1 cellular context compared by ENCODE assay signal in the genomic region with DNA sequence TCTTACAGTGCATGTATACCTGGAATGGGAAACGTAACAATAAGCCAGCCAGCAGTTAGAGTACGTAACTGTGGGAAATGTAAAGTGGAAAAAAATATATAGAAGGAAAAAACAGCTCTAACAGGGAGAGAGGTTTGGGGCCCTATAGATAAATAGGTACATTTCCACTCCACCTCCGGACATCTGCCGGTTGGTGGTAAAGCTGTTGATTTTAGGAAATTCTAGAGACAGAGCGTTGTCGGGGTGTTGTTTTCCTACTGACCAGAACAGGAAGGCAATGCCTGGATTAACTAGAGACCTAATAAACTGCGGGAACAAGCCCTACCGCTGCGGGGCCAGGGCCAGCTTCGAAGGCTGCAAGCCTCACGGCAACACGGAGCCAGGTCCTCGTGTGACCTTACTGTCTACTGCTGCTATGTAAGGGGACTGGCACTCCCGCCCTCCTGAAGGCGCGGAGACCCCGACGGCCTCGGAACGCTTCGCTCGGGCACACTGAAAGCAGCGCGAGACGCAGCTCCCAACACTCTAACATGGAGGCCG.
TF ChIP-seq lines count a peak whose summit lies in the region.

No MANE protein-coding gene starts in this region.

TF ChIP-seq in H1, 55 proteins besides CTCF, POLR2A, EP300 and RAD21:
- TF ChIP-seq POLR2AphosphoS5 (IDR thresholded peaks at IDR 0.05; ENCODE audit: low read depth, low read length), result peak; percentile 84
- TF ChIP-seq TEAD4 (IDR thresholded peaks at IDR 0.05; ENCODE audit: low read depth, low read length), result no peak
- TF ChIP-seq ASH2L (IDR thresholded peaks at IDR 0.05; ENCODE audit: low read length), result peak; percentile 58
- TF ChIP-seq, protein P1, sequence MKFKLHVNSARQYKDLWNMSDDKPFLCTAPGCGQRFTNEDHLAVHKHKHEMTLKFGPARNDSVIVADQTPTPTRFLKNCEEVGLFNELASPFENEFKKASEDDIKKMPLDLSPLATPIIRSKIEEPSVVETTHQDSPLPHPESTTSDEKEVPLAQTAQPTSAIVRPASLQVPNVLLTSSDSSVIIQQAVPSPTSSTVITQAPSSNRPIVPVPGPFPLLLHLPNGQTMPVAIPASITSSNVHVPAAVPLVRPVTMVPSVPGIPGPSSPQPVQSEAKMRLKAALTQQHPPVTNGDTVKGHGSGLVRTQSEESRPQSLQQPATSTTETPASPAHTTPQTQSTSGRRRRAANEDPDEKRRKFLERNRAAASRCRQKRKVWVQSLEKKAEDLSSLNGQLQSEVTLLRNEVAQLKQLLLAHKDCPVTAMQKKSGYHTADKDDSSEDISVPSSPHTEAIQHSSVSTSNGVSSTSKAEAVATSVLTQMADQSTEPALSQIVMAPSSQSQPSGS (IDR thresholded peaks at IDR 0.05; ENCODE audit: low read length), result peak; percentile 17; the same call in 1 of the 2 replicates
- TF ChIP-seq, protein P2, sequence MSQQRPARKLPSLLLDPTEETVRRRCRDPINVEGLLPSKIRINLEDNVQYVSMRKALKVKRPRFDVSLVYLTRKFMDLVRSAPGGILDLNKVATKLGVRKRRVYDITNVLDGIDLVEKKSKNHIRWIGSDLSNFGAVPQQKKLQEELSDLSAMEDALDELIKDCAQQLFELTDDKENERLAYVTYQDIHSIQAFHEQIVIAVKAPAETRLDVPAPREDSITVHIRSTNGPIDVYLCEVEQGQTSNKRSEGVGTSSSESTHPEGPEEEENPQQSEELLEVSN (IDR thresholded peaks at IDR 0.05), result peak; percentile 92
- peak; percentile 34; the same call in 1 of the 2 replicates for TF ChIP-seq RBBP5 (IDR thresholded peaks at IDR 0.05; ENCODE audit: borderline replicate concordance, low read depth, low read length)
- TF ChIP-seq TBP (IDR thresholded peaks at IDR 0.05; ENCODE audit: low read depth, low read length), result peak; percentile 40; the same call in 1 of the 2 replicates
- no peak for TF ChIP-seq JUND (IDR thresholded peaks at IDR 0.05; ENCODE audit: low read length)
- TF ChIP-seq, protein P3, sequence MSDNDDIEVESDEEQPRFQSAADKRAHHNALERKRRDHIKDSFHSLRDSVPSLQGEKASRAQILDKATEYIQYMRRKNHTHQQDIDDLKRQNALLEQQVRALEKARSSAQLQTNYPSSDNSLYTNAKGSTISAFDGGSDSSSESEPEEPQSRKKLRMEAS (IDR thresholded peaks at IDR 0.05), result peak; percentile 88
